Comparison of ENCODE assay signal across 12 cellular contexts in genomic region chr13:37870489-37870845, GRCh38. TPM values are rescaled to one million over a fixed set of nuclear protein-coding genes. Genes with fewer than 3 reads are reported as not detected.
A peak's percentile ranks its signal among the peaks of the same experiment; 100 is the strongest.
DNase-seq lines count a peak whose midpoint lies in the region; ATAC-seq and TF ChIP-seq lines count a peak whose summit lies in the region.
"Had no signal": no experiment of that assay in that cellular context is flagged by ENCODE, and none has a peak within 500 bp of the region (broad histone marks: within the 10 kb centered on the region; RNA-seq: fewer than 3 reads in every experiment).

No MANE protein-coding gene starts in this region.

- peaks cover 4% of the 10 kb centered on the region for H3K4me1 ChIP-seq in psoas muscle

- intact Hi-C loops in psoas muscle (cut with DNase I), result loop anchor here in 1 of 2 donors (10.0 kb wide), 1 partner anchor 1444 kb away; no protein-coding TSS in a partner anchor

- H3K36me3 ChIP-seq in psoas muscle (ENCODE audit: insufficient read depth in 1 of 2, low read depth in 1 of 2), result no peaks in the 10 kb centered on the region

- no peak for ATAC-seq in psoas muscle

- 53 to 58% (median 58%) methylated on average over 9 of the region's 9 CpGs for WGBS in psoas muscle, 3 donors

- H3K4me3 ChIP-seq in AG10803 (ENCODE audit: low read length) (peak overlapping the region; percentile 90), WI38 (ENCODE audit: low read depth, low read length) (peak overlapping the region; percentile 80), foreskin fibroblast (ENCODE audit: low read depth in 1 of 2, low read length in 2 of 2) (peak overlapping the region; percentile 74 to 95), psoas muscle (peak overlapping the region; percentile 58)

- no peak for TF ChIP-seq CTCF in AG10803 (conservative IDR thresholded peaks at IDR 0.05; ENCODE audit: low read length)
- TF ChIP-seq CTCF in WI38 (IDR thresholded peaks at IDR 0.05; ENCODE audit: low read depth, low read length), result no peak
- TF ChIP-seq CTCF in foreskin fibroblast (IDR thresholded peaks at IDR 0.05; ENCODE audit: low read depth, low read length), result no peak
- no peak for TF ChIP-seq CTCF in psoas muscle (IDR thresholded peaks at IDR 0.05)

- H3K9me3 ChIP-seq in psoas muscle, result no peaks in the 10 kb centered on the region

- no peak overlapping the region for H3K27ac ChIP-seq in psoas muscle

- peaks cover 0 to 34% (median 13%) of the 10 kb centered on the region in 3 donors for H3K27me3 ChIP-seq in psoas muscle (ENCODE audit: insufficient read depth in 3 of 3, low read length in 2 of 3)

- no peak for DNase-seq in AG10803 (ENCODE audit: low read depth)
- DNase-seq in foreskin fibroblast, result no peak
- no peak for DNase-seq in psoas muscle
- no peak for DNase-seq in epidermal melanocyte (ENCODE audit: insufficient read length, low spot score)
- DNase-seq in NCI-H2171 treated with DMSO at 0.1 percent for 48 hours (lab: John Stamatoyannopoulos, UW), result no peak
- no peak for DNase-seq in midbrain (lab: John Stamatoyannopoulos, UW)
- no peak for DNase-seq in GM19240 (ENCODE audit: insufficient read length, low spot score)
- DNase-seq: activated CD4-positive, alpha-beta T cell treated with anti-CD3 and anti-CD28 coated beads, Interleukin-2, amount 10 ng/mL, durations not matched to agents 7 days and 5 days; Kasumi-1; naive B cell; SIG-M5 had no signal

RNA-seq across cellular contexts. Expression of gene TRPC4, which starts 0.9 kb away (rescaled TPM):
- under 1 TPM; 0.06 to 0.59 (median 0.18) TPM for total RNA-seq in psoas muscle
- under 1 TPM; 0.03 to 0.08 (median 0.08) TPM for polyA plus RNA-seq in psoas muscle
- total RNA-seq: activated CD4-positive, alpha-beta T cell treated with anti-CD3 and anti-CD28 coated beads, Interleukin-2, amount 10 ng/mL, durations not matched to agents 7 days and 5 days had no signal
